In genomic region chr17:82781894-82782274, GRCh38 we compare ENCODE assay signal across 1 cellular context.
TF ChIP-seq lines count a peak whose summit lies in the region.

No MANE protein-coding gene starts in this region.

TF ChIP-seq in K562, 482 proteins besides CTCF, POLR2A, EP300 and RAD21:
- no peak for TF ChIP-seq CEBPG (CRISPR knock-in tag; IDR thresholded peaks at IDR 0.05)
- TF ChIP-seq CEBPG (tag; conservative IDR thresholded peaks at IDR 0.05 in 1 of 2, IDR thresholded peaks at IDR 0.05 in 1 of 2): no peak
- no peak for TF ChIP-seq HOXB6 (CRISPR knock-in tag; IDR thresholded peaks at IDR 0.05; ENCODE audit: borderline replicate concordance)
- no peak for TF ChIP-seq ZFP91 (CRISPR knock-in tag; IDR thresholded peaks at IDR 0.05)
- TF ChIP-seq ARID2 (IDR thresholded peaks at IDR 0.05): peak; percentile 83; the same call in 1 of the 2 replicates
- 0 out of 2 replicates have a peak, but pooled peaks have one; percentile 30 for TF ChIP-seq RB1 (IDR thresholded peaks at IDR 0.05; ENCODE audit: low read depth)
- no peak for TF ChIP-seq GMEB1 (CRISPR knock-in tag; IDR thresholded peaks at IDR 0.05)
- TF ChIP-seq ZNF253 (CRISPR knock-in tag; conservative IDR thresholded peaks at IDR 0.05): no peak
- TF ChIP-seq CC2D1A (IDR thresholded peaks at IDR 0.05): peak; percentile 67
- TF ChIP-seq ZBTB49 (CRISPR knock-in tag; IDR thresholded peaks at IDR 0.05; ENCODE audit: borderline replicate concordance): no peak
- no peak for TF ChIP-seq MTA2 (IDR thresholded peaks at IDR 0.05; ENCODE audit: low read depth)
- TF ChIP-seq RBM22 (IDR thresholded peaks at IDR 0.05; ENCODE audit: low read depth, low read length, poor library complexity, severe bottlenecking): no peak
- TF ChIP-seq TAF7 (tag; IDR thresholded peaks at IDR 0.05): no peak
- TF ChIP-seq ZBTB33 (CRISPR knock-in tag; IDR thresholded peaks at IDR 0.05): peak; percentile 93
- TF ChIP-seq STAG1 (CRISPR knock-in tag; IDR thresholded peaks at IDR 0.05; ENCODE audit: borderline replicate concordance): peak; percentile 90; the same call in 1 of the 2 replicates
- no peak for TF ChIP-seq NCOA2 (IDR thresholded peaks at IDR 0.05; ENCODE audit: partially characterized antibody in 2 of 2)
- TF ChIP-seq TFAP4 (CRISPR knock-in tag; IDR thresholded peaks at IDR 0.05; ENCODE audit: borderline replicate concordance): peak; percentile 43; the same call in 1 of the 2 replicates
- TF ChIP-seq CEBPZ (IDR thresholded peaks at IDR 0.05; ENCODE audit: borderline replicate concordance, low read depth, low read length): no peak
- TF ChIP-seq ZNF140 (CRISPR knock-in tag; IDR thresholded peaks at IDR 0.05): no peak
- no peak for TF ChIP-seq ZNF197 (CRISPR knock-in tag; IDR thresholded peaks at IDR 0.05; ENCODE audit: low read depth)
- TF ChIP-seq KLF13 (tag; IDR thresholded peaks at IDR 0.05; ENCODE audit: borderline replicate concordance, low read depth): no peak
- peak; percentile 85 for TF ChIP-seq DEAF1 (CRISPR knock-in tag; IDR thresholded peaks at IDR 0.05)
- TF ChIP-seq ZNF518B (CRISPR knock-in tag; IDR thresholded peaks at IDR 0.05): no peak
- no peak for TF ChIP-seq DMBX1 (CRISPR knock-in tag; IDR thresholded peaks at IDR 0.05; ENCODE audit: borderline replicate concordance)
- TF ChIP-seq SMC3 (conservative IDR thresholded peaks at IDR 0.05; ENCODE audit: insufficient read depth, low read depth, low read length): peak; percentile 84
